Comparison of ENCODE assay signal across 1 cellular context in the genomic region with DNA sequence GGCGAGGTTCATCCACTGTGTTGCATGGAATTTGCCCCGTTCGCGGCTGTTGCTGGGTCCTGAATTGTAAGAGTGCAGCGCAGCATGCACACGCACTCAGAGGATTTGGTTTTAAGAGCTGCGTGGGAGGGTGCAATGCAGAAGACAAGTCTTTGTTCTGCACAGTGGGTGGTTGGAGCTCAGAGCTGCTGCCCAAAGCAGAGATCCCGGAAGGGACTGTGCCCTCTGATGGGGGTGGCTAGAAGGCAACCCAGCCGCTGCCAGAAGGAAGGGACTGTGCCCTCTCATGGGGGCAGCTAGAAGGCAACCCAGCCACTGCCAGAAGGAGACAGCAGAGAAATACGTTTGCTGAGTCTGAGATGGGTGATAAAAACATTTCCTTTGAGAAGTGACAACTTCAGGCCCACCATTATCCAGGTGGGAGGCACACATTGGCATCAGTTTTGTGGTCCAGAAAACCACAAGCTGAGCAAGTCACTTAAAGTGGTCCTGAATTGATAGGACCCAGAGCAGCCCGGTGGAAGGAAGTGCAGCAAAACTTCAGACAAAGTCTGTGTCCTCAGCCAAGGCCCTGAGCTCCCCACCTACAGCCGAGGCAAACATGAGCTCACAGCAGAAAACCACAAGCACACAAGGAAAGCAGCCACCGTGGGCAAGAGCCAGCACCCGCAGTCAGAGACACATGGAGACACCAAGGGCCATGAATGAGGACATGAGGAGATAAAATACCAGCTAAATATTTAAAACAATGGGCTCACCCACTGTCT.
TF ChIP-seq lines count a peak whose summit lies in the region.

No MANE protein-coding gene starts in this region.

TF ChIP-seq in SK-N-SH, 30 proteins besides CTCF, POLR2A, EP300 and RAD21:
- TF ChIP-seq PBX3 (IDR thresholded peaks at IDR 0.05) (no peak), MXI1 (IDR thresholded peaks at IDR 0.05; ENCODE audit: low read depth, low read length) (no peak), SMC3 (IDR thresholded peaks at IDR 0.05; ENCODE audit: low read depth, low read length) (no peak), TCF12 (IDR thresholded peaks at IDR 0.05) (no peak), ZBTB33 (IDR thresholded peaks at IDR 0.05; ENCODE audit: borderline replicate concordance, low read depth) (no peak), FOSL2 (IDR thresholded peaks at IDR 0.05; ENCODE audit: borderline replicate concordance, low read depth) (no peak), NFIC (IDR thresholded peaks at IDR 0.05; ENCODE audit: borderline replicate concordance) (no peak), JUND (IDR thresholded peaks at IDR 0.05) (no peak), FOXM1 (IDR thresholded peaks at IDR 0.05; ENCODE audit: low read depth) (no peak), SIN3A (IDR thresholded peaks at IDR 0.05; ENCODE audit: borderline replicate concordance, low read depth, low read length) (no peak), USF1 (IDR thresholded peaks at IDR 0.05; ENCODE audit: borderline replicate concordance, low read depth) (no peak), TAF1 (IDR thresholded peaks at IDR 0.05; ENCODE audit: borderline replicate concordance, low read depth, low read length) (no peak), CHD2 (IDR thresholded peaks at IDR 0.05; ENCODE audit: low read length, partially characterized antibody) (no peak), GABPA (IDR thresholded peaks at IDR 0.05; ENCODE audit: low read depth) (no peak)
- TF ChIP-seq, protein P1, sequence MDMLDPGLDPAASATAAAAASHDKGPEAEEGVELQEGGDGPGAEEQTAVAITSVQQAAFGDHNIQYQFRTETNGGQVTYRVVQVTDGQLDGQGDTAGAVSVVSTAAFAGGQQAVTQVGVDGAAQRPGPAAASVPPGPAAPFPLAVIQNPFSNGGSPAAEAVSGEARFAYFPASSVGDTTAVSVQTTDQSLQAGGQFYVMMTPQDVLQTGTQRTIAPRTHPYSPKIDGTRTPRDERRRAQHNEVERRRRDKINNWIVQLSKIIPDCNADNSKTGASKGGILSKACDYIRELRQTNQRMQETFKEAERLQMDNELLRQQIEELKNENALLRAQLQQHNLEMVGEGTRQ (IDR thresholded peaks at IDR 0.05; ENCODE audit: borderline replicate concordance, low read depth, low read length), result no peak
- TF ChIP-seq, protein P2, sequence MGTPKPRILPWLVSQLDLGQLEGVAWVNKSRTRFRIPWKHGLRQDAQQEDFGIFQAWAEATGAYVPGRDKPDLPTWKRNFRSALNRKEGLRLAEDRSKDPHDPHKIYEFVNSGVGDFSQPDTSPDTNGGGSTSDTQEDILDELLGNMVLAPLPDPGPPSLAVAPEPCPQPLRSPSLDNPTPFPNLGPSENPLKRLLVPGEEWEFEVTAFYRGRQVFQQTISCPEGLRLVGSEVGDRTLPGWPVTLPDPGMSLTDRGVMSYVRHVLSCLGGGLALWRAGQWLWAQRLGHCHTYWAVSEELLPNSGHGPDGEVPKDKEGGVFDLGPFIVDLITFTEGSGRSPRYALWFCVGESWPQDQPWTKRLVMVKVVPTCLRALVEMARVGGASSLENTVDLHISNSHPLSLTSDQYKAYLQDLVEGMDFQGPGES (IDR thresholded peaks at IDR 0.05; ENCODE audit: low read depth, low read length), result no peak
TF ChIP-seq in SK-N-SH: peak in this region for 0.
